ENCODE assay signal across 18 cellular contexts in genomic region chr4:148747721-148748268, GRCh38.
"Had no signal": no experiment of that assay in that cellular context is flagged by ENCODE, and none has a peak within 500 bp of the region (broad histone marks: within the 10 kb centered on the region; RNA-seq: fewer than 3 reads in every experiment).

No MANE protein-coding gene starts in this region.

- DNase-seq: activated CD4-positive, CD25-positive, alpha-beta regulatory T cell treated with anti-CD3 and anti-CD28 coated beads, Interleukin-2, amount 50 U/mL, for 72 hours; activated naive CD8-positive, alpha-beta T cell treated with anti-CD3 and anti-CD28 coated beads for 36 hours; activated T-cell treated with anti-CD3 and anti-CD28 coated beads for 4 hours; central memory CD4-positive, alpha-beta T cell; dermis blood vessel endothelial cell; effector CD8-positive, alpha-beta T cell; erythroblast; foreskin fibroblast; left colon; mesenchymal stem cell; nephron progenitor cell; nucleus accumbens; right cardiac atrium; stimulated activated CD4-positive, alpha-beta T cell treated with anti-CD3 and anti-CD28 coated beads, Interleukin-4, amount 100 ng/mL, for 24 hours had no signal

- H3K27ac ChIP-seq: parathyroid adenoma, suprapubic skin, tibial nerve, VCaP had no signal

- H3K4me3 ChIP-seq: suprapubic skin, tibial nerve had no signal

- H3K9me3 ChIP-seq: suprapubic skin, tibial nerve had no signal

- ATAC-seq: left colon, right cardiac atrium had no signal

- H3K4me1 ChIP-seq: parathyroid adenoma, suprapubic skin, tibial nerve had no signal

- H3K27me3 ChIP-seq: suprapubic skin, tibial nerve had no signal

- H3K36me3 ChIP-seq: suprapubic skin, tibial nerve had no signal
